In the genomic region with DNA sequence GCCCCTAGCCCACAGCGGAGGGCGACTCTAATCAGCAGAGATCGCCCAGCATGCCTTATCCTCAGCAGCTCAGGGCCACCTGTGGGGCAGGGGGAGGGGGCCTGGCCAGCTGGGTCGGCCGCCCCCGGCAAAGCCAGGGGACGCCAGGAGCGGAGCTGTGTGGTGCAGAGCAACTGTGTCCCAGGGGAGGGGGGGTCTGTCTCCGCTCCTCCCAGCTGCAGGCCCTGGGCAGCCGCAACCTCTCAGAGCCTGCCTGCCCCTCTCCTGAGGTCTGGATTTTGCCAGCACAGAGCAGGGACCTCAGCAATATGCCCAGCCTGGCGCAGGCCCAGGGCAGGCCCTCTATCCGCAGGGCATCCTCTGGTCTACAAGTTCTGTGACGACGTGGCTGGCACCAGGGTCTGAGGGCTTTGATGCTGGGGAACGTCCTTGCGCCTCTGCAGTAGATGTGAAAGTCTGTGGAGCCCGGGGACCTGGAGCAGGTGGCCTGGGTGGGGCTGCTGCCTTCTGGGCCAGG, we compare ENCODE assay signal across 18 cellular contexts. TPM values are rescaled to one million over a fixed set of nuclear protein-coding genes. Genes with fewer than 3 reads are reported as not detected.
DNase-seq lines count a peak whose midpoint lies in the region; ATAC-seq and TF ChIP-seq lines count a peak whose summit lies in the region.
"Had no signal": no experiment of that assay in that cellular context is flagged by ENCODE, and none has a peak within 500 bp of the region (broad histone marks: within the 10 kb centered on the region; RNA-seq: fewer than 3 reads in every experiment).

No MANE protein-coding gene starts in this region.

- no CpG with 5 or more reads among the region's 17 CpGs for WGBS in neuronal stem cell (ENCODE audit: extremely low coverage in 2 of 2, insufficient read length in 2 of 2, insufficient replicate concordance in 1 of 2), 2 donors

- no peak overlapping the region for H4K8ac ChIP-seq in neuronal stem cell (ENCODE audit: low read depth, low read length)

- H3K4me2 ChIP-seq in BLaER1 treated with 17β-estradiol and CSF1 and Interleukin-3, amounts not matched to agents 10 nM and 100 nM: peak overlapping the region; percentile 63 to 98 (median 93)
- H3K4me2 ChIP-seq in neuronal stem cell (ENCODE audit: insufficient read depth, low read length, poor library complexity, severe bottlenecking): no peak overlapping the region

- H3K4ac ChIP-seq in neuronal stem cell (ENCODE audit: low read length): peak overlapping the region; percentile 76

- peaks cover 0 to 54% (median 5%) of the 10 kb centered on the region in 11 experiments; a peak in 9 of 22 replicates for H4K20me1 ChIP-seq in BLaER1 treated with 17β-estradiol and CSF1 and Interleukin-3, amounts not matched to agents 10 nM and 100 nM

- DNase-seq in neuronal stem cell (ENCODE audit: low spot score) (no peak), 8988T (no peak), NCI-H1436 treated with DMSO at 0.1 percent for 48 hours (lab: John Stamatoyannopoulos, UW) (no peak)
- no peak for DNase-seq in effector CD4-positive, alpha-beta T cell
- DNase-seq: activated CD4-positive, alpha-beta T cell treated with anti-CD3 and anti-CD28 coated beads, Interleukin-2, amount 10 ng/mL, durations not matched to agents 7 days and 5 days; activated naive CD4-positive, alpha-beta T cell treated with anti-CD3 and anti-CD28 coated beads, Interleukin-2, amount 50 U/mL, for 16 hours; amygdala; DND-41; effector memory CD4-positive, alpha-beta T cell; foreskin keratinocyte; hypothalamus; NCI-H510A; transverse colon had no signal

- peak overlapping the region in 3 of 10 experiments; percentile 5 to 33 (median 25); a peak in 3 of 20 replicates for H3K4me3 ChIP-seq in BLaER1 treated with 17β-estradiol and CSF1 and Interleukin-3, amounts not matched to agents 10 nM and 100 nM
- H3K4me3 ChIP-seq in HEK293 (ENCODE audit: low read depth, low read length) (no peak overlapping the region), neuronal stem cell (ENCODE audit: low read length in 2 of 2) (no peak overlapping the region)
- H3K4me3 ChIP-seq: lung, transverse colon had no signal

- TF ChIP-seq CTCF in HEK293 (tag by site-specific recombination; IDR thresholded peaks at IDR 0.05): no peak
- no peak for TF ChIP-seq CTCF in VCaP (conservative IDR thresholded peaks at IDR 0.05)

- peak overlapping the region in 8 of 11 experiments; percentile 74 to 87 (median 82); a peak in 13 of 22 replicates for H3K27ac ChIP-seq in BLaER1 treated with 17β-estradiol and CSF1 and Interleukin-3, amounts not matched to agents 10 nM and 100 nM
- no peak overlapping the region for H3K27ac ChIP-seq in HEK293 (ENCODE audit: extremely low read depth, low read depth, low read length)
- peak overlapping the region; percentile 98; the same call in 1 of the 2 replicates for H3K27ac ChIP-seq in VCaP
- H3K27ac ChIP-seq in neuronal stem cell (replicated peaks; ENCODE audit: low read length): no peak overlapping the region
- H3K27ac ChIP-seq: foreskin keratinocyte had no signal

- peak overlapping the region; percentile 90 for H2BK12ac ChIP-seq in neuronal stem cell (ENCODE audit: low read length)

- peak overlapping the region; percentile 9 for H2BK120ac ChIP-seq in neuronal stem cell (ENCODE audit: low read depth, low read length)

- H3K23ac ChIP-seq in neuronal stem cell (ENCODE audit: low read depth, low read length, poor library complexity): peak overlapping the region; percentile 99

- no peaks in the 10 kb centered on the region for H3K36me3 ChIP-seq in BLaER1 treated with 17β-estradiol and CSF1 and Interleukin-3, amounts not matched to agents 10 nM and 100 nM
- H3K36me3 ChIP-seq in HEK293 (ENCODE audit: control insufficient read depth in 2 of 2, insufficient read depth in 1 of 2, low read length in 2 of 2): no peaks in the 10 kb centered on the region
- no peaks in the 10 kb centered on the region for H3K36me3 ChIP-seq in neuronal stem cell (replicated peaks in 1 of 2; ENCODE audit: control insufficient read depth in 2 of 2, insufficient read depth in 2 of 2, low read length in 2 of 2)
- H3K36me3 ChIP-seq: transverse colon had no signal

- H3K18ac ChIP-seq in neuronal stem cell (ENCODE audit: low read length): peak overlapping the region; percentile 65

- H3K14ac ChIP-seq in neuronal stem cell (ENCODE audit: low read length): peak overlapping the region; percentile 84

- H3K27me3 ChIP-seq in BLaER1 treated with 17β-estradiol and CSF1 and Interleukin-3, amounts not matched to agents 10 nM and 100 nM: peaks cover 0 to 46% (median 13%) of the 10 kb centered on the region in 11 experiments; a peak in 13 of 22 replicates
- peaks cover 0 to 49% (median 0%) of the 10 kb centered on the region in 3 experiments for H3K27me3 ChIP-seq in neuronal stem cell (ENCODE audit: control insufficient read depth in 3 of 3, insufficient read depth in 3 of 3, low read depth in 1 of 3, low read length in 3 of 3)
- H3K27me3 ChIP-seq: transverse colon had no signal

- H3K4me1 ChIP-seq in BLaER1 treated with 17β-estradiol and CSF1 and Interleukin-3, amounts not matched to agents 10 nM and 100 nM: peaks cover 49 to 89% (median 86%) of the 10 kb centered on the region in 10 experiments
- H3K4me1 ChIP-seq in HEK293 (ENCODE audit: control insufficient read depth, insufficient read depth, low read length) (peaks cover 16% of the 10 kb centered on the region), neuronal stem cell (ENCODE audit: control insufficient read depth in 2 of 2, insufficient read depth in 1 of 2, low read depth in 1 of 2, low read length in 2 of 2) (peaks cover 25 to 33% of the 10 kb centered on the region in 2 donors)

- H2AK5ac ChIP-seq in neuronal stem cell (ENCODE audit: low read depth, low read length): peak overlapping the region; percentile 98

- H3K9ac ChIP-seq in BLaER1 treated with 17β-estradiol and CSF1 and Interleukin-3, amounts not matched to agents 10 nM and 100 nM: peak overlapping the region in 9 of 11 experiments; percentile 42 to 75 (median 66); a peak in 14 of 22 replicates
- H3K9ac ChIP-seq in neuronal stem cell (ENCODE audit: low read depth, low read length, poor library complexity): peak overlapping the region; percentile 63

- peaks cover 6% of the 10 kb centered on the region for H3K79me1 ChIP-seq in neuronal stem cell (ENCODE audit: low read depth, low read length)

- H2BK5ac ChIP-seq in neuronal stem cell (ENCODE audit: low read length): no peak overlapping the region

- ATAC-seq in HG02981 (IDR thresholded peaks at IDR 0.05; ENCODE audit: unreplicated experiment): no peak
- ATAC-seq: foreskin keratinocyte had no signal

- H4K91ac ChIP-seq in neuronal stem cell (ENCODE audit: low read depth, low read length, poor library complexity): no peak overlapping the region

- H3K9me3 ChIP-seq in BLaER1 treated with 17β-estradiol and CSF1 and Interleukin-3, amounts not matched to agents 10 nM and 100 nM (replicated peaks in 1 of 11): peaks cover 0 to 3% (median 3%) of the 10 kb centered on the region in 11 experiments; a peak in 11 of 22 replicates
- no peaks in the 10 kb centered on the region for H3K9me3 ChIP-seq in HEK293 (ENCODE audit: control insufficient read depth, insufficient read depth, low read depth, low read length)
- H3K9me3 ChIP-seq in neuronal stem cell (replicated peaks in 1 of 2; ENCODE audit: control insufficient read depth in 2 of 2, insufficient read depth in 1 of 2, low read depth in 1 of 2, low read length in 2 of 2): no peaks in the 10 kb centered on the region
- H3K9me3 ChIP-seq: transverse colon had no signal

- H2BK15ac ChIP-seq in neuronal stem cell (ENCODE audit: low read length): peak overlapping the region; percentile 62

- CTCF ChIA-PET in HEK293 (lab: Yijun Ruan, JAX): interaction anchor here (0.5 to 0.7 kb wide), 2 partner anchors 22 to 77 kb away, joined by 3 to 4 read pairs; no protein-coding TSS in a partner anchor

- POLR2A ChIA-PET in HEK293 (lab: Yijun Ruan, JAX): interaction anchor here (0.5 kb wide), 1 partner anchor 9 kb away, joined by 4 read pairs; no protein-coding TSS in a partner anchor

- H2AFZ ChIP-seq in neuronal stem cell (ENCODE audit: low read length): no peak overlapping the region

TF ChIP-seq in HEK293, 187 proteins besides CTCF, POLR2A, EP300 and RAD21 (continues in another document):
- TF ChIP-seq ZNF19 (tag by site-specific recombination; IDR thresholded peaks at IDR 0.05; ENCODE audit: low read depth) (no peak), ZNF596 (tag by site-specific recombination; IDR thresholded peaks at IDR 0.05) (no peak), SCRT2 (tag by site-specific recombination; IDR thresholded peaks at IDR 0.05) (no peak), ZBTB7A (tag by site-specific recombination; IDR thresholded peaks at IDR 0.05; ENCODE audit: low read depth) (no peak), ZBTB8A (tag by site-specific recombination; IDR thresholded peaks at IDR 0.05) (peak; percentile 21; the same call in 1 of the 2 replicates), ZNF341 (tag by site-specific recombination; IDR thresholded peaks at IDR 0.05; ENCODE audit: low read depth) (no peak), ZNF626 (tag by site-specific recombination; IDR thresholded peaks at IDR 0.05) (no peak), ZBTB21 (tag by site-specific recombination; IDR thresholded peaks at IDR 0.05) (no peak), ZBTB48 (tag by site-specific recombination; IDR thresholded peaks at IDR 0.05) (no peak), ZFP69B (tag by site-specific recombination; IDR thresholded peaks at IDR 0.05) (no peak)
- TF ChIP-seq, protein P1, sequence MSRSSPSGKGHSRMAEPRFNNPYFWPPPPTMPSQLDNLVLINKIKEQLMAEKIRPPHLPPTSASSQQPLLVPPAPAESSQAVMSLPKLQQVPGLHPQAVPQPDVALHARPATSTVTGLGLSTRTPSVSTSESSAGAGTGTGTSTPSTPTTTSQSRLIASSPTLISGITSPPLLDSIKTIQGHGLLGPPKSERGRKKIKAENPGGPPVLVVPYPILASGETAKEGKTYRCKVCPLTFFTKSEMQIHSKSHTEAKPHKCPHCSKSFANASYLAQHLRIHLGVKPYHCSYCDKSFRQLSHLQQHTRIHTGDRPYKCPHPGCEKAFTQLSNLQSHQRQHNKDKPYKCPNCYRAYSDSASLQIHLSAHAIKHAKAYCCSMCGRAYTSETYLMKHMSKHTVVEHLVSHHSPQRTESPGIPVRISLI (tag by site-specific recombination; IDR thresholded peaks at IDR 0.05): no peak
- TF ChIP-seq, protein P2, sequence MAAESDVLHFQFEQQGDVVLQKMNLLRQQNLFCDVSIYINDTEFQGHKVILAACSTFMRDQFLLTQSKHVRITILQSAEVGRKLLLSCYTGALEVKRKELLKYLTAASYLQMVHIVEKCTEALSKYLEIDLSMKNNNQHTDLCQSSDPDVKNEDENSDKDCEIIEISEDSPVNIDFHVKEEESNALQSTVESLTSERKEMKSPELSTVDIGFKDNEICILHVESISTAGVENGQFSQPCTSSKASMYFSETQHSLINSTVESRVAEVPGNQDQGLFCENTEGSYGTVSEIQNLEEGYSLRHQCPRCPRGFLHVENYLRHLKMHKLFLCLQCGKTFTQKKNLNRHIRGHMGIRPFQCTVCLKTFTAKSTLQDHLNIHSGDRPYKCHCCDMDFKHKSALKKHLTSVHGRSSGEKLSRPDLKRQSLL (tag by site-specific recombination; IDR thresholded peaks at IDR 0.05): no peak

RNA-seq across cellular contexts. Expression of a gene that starts 36.5 kb away (rescaled TPM):
- polyA plus RNA-seq in neuronal stem cell (2013, experiment 1 of 2): 7.2 TPM
- polyA plus RNA-seq in neuronal stem cell (2013, experiment 2 of 2): 7.3 TPM

Comparison
In these comparisons a context has a peak if more than half of its experiments do, and no peak if none do; other contexts are left out.
1. H3K27ac ChIP-seq: peak in BLaER1 treated with 17β-estradiol and CSF1 and Interleukin-3, amounts not matched to agents 10 nM and 100 nM (8 of 11) and VCaP (single experiment); none in HEK293 (single experiment) and neuronal stem cell (single experiment).